Comparison of ENCODE assay signal across 31 cellular contexts in genomic region chr16:65409505-65409904, GRCh38.
DNase-seq lines count a peak whose midpoint lies in the region; ATAC-seq and TF ChIP-seq lines count a peak whose summit lies in the region.
"Had no signal": no experiment of that assay in that cellular context is flagged by ENCODE, and none has a peak within 500 bp of the region (broad histone marks: within the 10 kb centered on the region; RNA-seq: fewer than 3 reads in every experiment).

No MANE protein-coding gene starts in this region.

- intact Hi-C loops in MCF 10A (cut with micrococcal nuclease), result no loop called here
- intact Hi-C loops in breast epithelium (cut with DNase I; ENCODE audit: low total_unique reads), result no loop called here

- H3K4me1 Mint-ChIP-seq in MCF 10A (ENCODE audit: insufficient read depth, unreplicated experiment), result no peaks in the 10 kb centered on the region
- H3K4me1 Mint-ChIP-seq: activated B cell treated with CpG ODN at 0.5 μM for 24 hours; activated CD8-positive, alpha-beta memory T cell treated with anti-CD3 and anti-CD28 coated beads, Interleukin-2, amount 10 ng/mL, durations not matched to agents 7 days and 5 days had no signal

- H3K36me3 Mint-ChIP-seq in MCF 10A (ENCODE audit: insufficient read depth, unreplicated experiment), result no peaks in the 10 kb centered on the region
- H3K36me3 Mint-ChIP-seq: activated CD8-positive, alpha-beta memory T cell treated with anti-CD3 and anti-CD28 coated beads, Interleukin-2, amount 10 ng/mL, durations not matched to agents 7 days and 5 days; brain; CD8-positive, alpha-beta T cell; naive thymus-derived CD4-positive, alpha-beta T cell; stimulated activated naive B cell treated with anti-CD40 and anti-IgM and Interleukin-4, amounts not matched to agents 10 μg/mL and 1 μg/mL and 100 μg/mL, for 72 hours had no signal

- BruUV-seq in MCF 10A (replicated peaks; lab: Mats Ljungman, UMichigan), result no TSS peak

- no peaks in the 10 kb centered on the region for H3K4me1 ChIP-seq in breast epithelium
- H3K4me1 ChIP-seq: HAP-1, psoas muscle, suprapubic skin had no signal

- no peaks in the 10 kb centered on the region for H3K36me3 ChIP-seq in breast epithelium
- H3K36me3 ChIP-seq: HAP-1, suprapubic skin had no signal

- no peak overlapping the region for H3K27ac ChIP-seq in breast epithelium
- H3K27ac ChIP-seq: hepatocyte, psoas muscle, suprapubic skin had no signal

- H3K4me3 Mint-ChIP-seq in MCF 10A (ENCODE audit: unreplicated experiment), result no peak overlapping the region
- H3K4me3 Mint-ChIP-seq: activated B cell treated with CpG ODN at 0.5 μM for 24 hours; activated CD8-positive, alpha-beta memory T cell treated with anti-CD3 and anti-CD28 coated beads, Interleukin-2, amount 10 ng/mL, durations not matched to agents 7 days and 5 days; brain; CD8-positive, alpha-beta T cell; naive thymus-derived CD4-positive, alpha-beta T cell; stimulated activated naive B cell treated with anti-CD40 and anti-IgM and Interleukin-4, amounts not matched to agents 10 μg/mL and 1 μg/mL and 100 μg/mL, for 72 hours had no signal

- H3K4me3 ChIP-seq in breast epithelium (no peak overlapping the region), astrocyte of the spinal cord (ENCODE audit: low read depth, low read length) (no peak overlapping the region)
- H3K4me3 ChIP-seq: HAP-1, hepatocyte, psoas muscle, suprapubic skin had no signal

- DNase-seq in MCF 10A (ENCODE audit: unreplicated experiment) (peak; percentile 41), breast epithelium (ENCODE audit: low spot score in 2 of 2) (no peak), astrocyte of the spinal cord (ENCODE audit: low read depth, low spot score) (peak; percentile 50), glomerular visceral epithelial cell (ENCODE audit: extremely low spot score) (peak; percentile 20), OCI-M1 (lab: John Stamatoyannopoulos, UW) (no peak), DMS153 treated with DMSO at 0.1 percent for 48 hours (lab: John Stamatoyannopoulos, UW; ENCODE audit: unreplicated experiment) (no peak), NOMO-1 treated with DMSO at 0.1 percent for 48 hours (lab: John Stamatoyannopoulos, UW; ENCODE audit: unreplicated experiment) (no peak)
- DNase-seq: 8988T; activated B cell treated with CpG ODN at 0.5 μM for 24 hours; activated CD4-positive, alpha-beta T cell treated with anti-CD3 and anti-CD28 coated beads, Interleukin-2, amount 50 U/mL, for 1 hour; activated CD8-positive, alpha-beta memory T cell treated with anti-CD3 and anti-CD28 coated beads, Interleukin-2, amount 10 ng/mL, durations not matched to agents 7 days and 5 days; activated T-cell treated with anti-CD3 and anti-CD28 coated beads, Interleukin-2, amount 50 U/mL, for 48 hours; CD8-positive, alpha-beta T cell; effector CD4-positive, alpha-beta T cell; KBM-7; left ventricle myocardium superior; midbrain; MM.1S; naive thymus-derived CD4-positive, alpha-beta T cell; NCI-H1417 treated with DMSO at 0.1 percent for 48 hours; NCI-H2081 treated with DMSO at 0.1 percent for 48 hours; nucleus accumbens; psoas muscle; Right ventricle myocardium superior; stimulated activated CD4-positive, alpha-beta T cell treated with anti-CD3 and anti-CD28 coated beads, Interleukin-15, amount 100 ng/mL, for 24 hours; stimulated activated naive B cell treated with anti-CD40 and anti-IgM and Interleukin-4, amounts not matched to agents 10 μg/mL and 1 μg/mL and 100 μg/mL, for 72 hours had no signal

- H3K27me3 Mint-ChIP-seq in MCF 10A (ENCODE audit: insufficient read depth, unreplicated experiment), result no peaks in the 10 kb centered on the region
- H3K27me3 Mint-ChIP-seq: activated B cell treated with CpG ODN at 0.5 μM for 24 hours; activated CD8-positive, alpha-beta memory T cell treated with anti-CD3 and anti-CD28 coated beads, Interleukin-2, amount 10 ng/mL, durations not matched to agents 7 days and 5 days; brain; naive thymus-derived CD4-positive, alpha-beta T cell; stimulated activated naive B cell treated with anti-CD40 and anti-IgM and Interleukin-4, amounts not matched to agents 10 μg/mL and 1 μg/mL and 100 μg/mL, for 72 hours had no signal

- peaks cover 25% of the 10 kb centered on the region for H3K9me3 Mint-ChIP-seq in MCF 10A (ENCODE audit: unreplicated experiment)

- H3K27ac Mint-ChIP-seq in MCF 10A (ENCODE audit: low read depth, unreplicated experiment), result no peak overlapping the region
- H3K27ac Mint-ChIP-seq: activated B cell treated with CpG ODN at 0.5 μM for 24 hours; activated CD8-positive, alpha-beta memory T cell treated with anti-CD3 and anti-CD28 coated beads, Interleukin-2, amount 10 ng/mL, durations not matched to agents 7 days and 5 days; brain; CD8-positive, alpha-beta T cell; naive thymus-derived CD4-positive, alpha-beta T cell; stimulated activated naive B cell treated with anti-CD40 and anti-IgM and Interleukin-4, amounts not matched to agents 10 μg/mL and 1 μg/mL and 100 μg/mL, for 72 hours had no signal

- in situ Hi-C loops in astrocyte of the spinal cord (cut with HindIII; ENCODE audit: low sequenced_read_pairs), result no loop called here

- CTCF ChIA-PET in MCF 10A (lab: Yijun Ruan, JAX), result no interaction called here

- POLR2A ChIA-PET in MCF 10A (lab: Yijun Ruan, JAX), result no interaction called here

- H3K27me3 ChIP-seq in breast epithelium, result no peaks in the 10 kb centered on the region
- H3K27me3 ChIP-seq: hepatocyte, suprapubic skin had no signal

- no peak for TF ChIP-seq POLR2A in breast epithelium (IDR thresholded peaks at IDR 0.05)

- TF ChIP-seq CTCF in MCF 10A (IDR thresholded peaks at IDR 0.05; ENCODE audit: unreplicated experiment) (no peak), breast epithelium (IDR thresholded peaks at IDR 0.05) (no peak), astrocyte of the spinal cord (IDR thresholded peaks at IDR 0.05; ENCODE audit: low read depth, low read length) (no peak)

- no peaks in the 10 kb centered on the region for H3K9me3 ChIP-seq in breast epithelium
- H3K9me3 ChIP-seq: HAP-1, psoas muscle, suprapubic skin had no signal

- ATAC-seq in HG02759 (IDR thresholded peaks at IDR 0.05; ENCODE audit: unreplicated experiment), result no peak
- ATAC-seq: activated CD8-positive, alpha-beta memory T cell treated with anti-CD3 and anti-CD28 coated beads, Interleukin-2, amount 10 ng/mL, durations not matched to agents 7 days and 5 days; CD8-positive, alpha-beta T cell; left ventricle myocardium superior; naive thymus-derived CD4-positive, alpha-beta T cell; psoas muscle; stimulated activated naive B cell treated with anti-CD40 and anti-IgM and Interleukin-4, amounts not matched to agents 10 μg/mL and 1 μg/mL and 100 μg/mL, for 72 hours had no signal

Comparison
In these comparisons a context has a peak if more than half of its experiments do, and no peak if none do; other contexts are left out.
1. DNase-seq: peak in MCF 10A (single experiment), astrocyte of the spinal cord (single experiment) and glomerular visceral epithelial cell (single experiment); none in breast epithelium (0 of 2), OCI-M1 (single experiment), DMS153 treated with DMSO at 0.1 percent for 48 hours (single experiment) and NOMO-1 treated with DMSO at 0.1 percent for 48 hours (single experiment).